ENCODE assay signal across 8 cellular contexts in genomic region chr9:27527702-27528277, GRCh38. TPM values are rescaled to one million over a fixed set of nuclear protein-coding genes. Genes with fewer than 3 reads are reported as not detected.
DNase-seq lines count a peak whose midpoint lies in the region; ATAC-seq and TF ChIP-seq lines count a peak whose summit lies in the region.

No MANE protein-coding gene starts in this region.

- DNase-seq in kidney epithelial cell (ENCODE audit: low read depth) = no peak
- DNase-seq in stimulated activated effector memory CD8-positive, alpha-beta T cell treated with anti-CD3 and anti-CD28 coated beads, Interleukin-12 subunit alpha, Interleukin-12 subunit beta, amount 100 ng/mL, for 72 hours (ENCODE audit: low spot score in 2 of 2) = no peak
- DNase-seq in inferior parietal cortex (ENCODE audit: extremely low spot score) = no peak
- no peak for DNase-seq in A172 (ENCODE audit: low spot score)
- DNase-seq in stimulated activated CD4-positive, alpha-beta T cell treated with anti-CD3 and anti-CD28 coated beads, Interleukin-15, amount 100 ng/mL, for 24 hours = no peak

- TF ChIP-seq CTCF in brain (conservative IDR thresholded peaks at IDR 0.05) (no peak), kidney epithelial cell (IDR thresholded peaks at IDR 0.05; ENCODE audit: insufficient read depth, low read length, poor library complexity, severe bottlenecking) (no peak)

- H3K4me3 Mint-ChIP-seq in brain = peak overlapping the region; percentile 92 to 96 (median 94)
- peak overlapping the region; percentile 82 for H3K4me3 Mint-ChIP-seq in stimulated activated effector memory CD8-positive, alpha-beta T cell treated with anti-CD3 and anti-CD28 coated beads, Interleukin-12 subunit alpha, Interleukin-12 subunit beta, amount 100 ng/mL, for 72 hours

- H3K4me3 ChIP-seq in kidney epithelial cell (ENCODE audit: low read depth, low read length) = peak overlapping the region; percentile 67

- peaks cover 16% of the 10 kb centered on the region for H3K36me3 Mint-ChIP-seq in brain
- no peaks in the 10 kb centered on the region for H3K36me3 Mint-ChIP-seq in stimulated activated effector memory CD8-positive, alpha-beta T cell treated with anti-CD3 and anti-CD28 coated beads, Interleukin-12 subunit alpha, Interleukin-12 subunit beta, amount 100 ng/mL, for 72 hours

- H3K4me1 Mint-ChIP-seq in brain = peaks cover 64% of the 10 kb centered on the region
- peaks cover 17% of the 10 kb centered on the region for H3K4me1 Mint-ChIP-seq in stimulated activated effector memory CD8-positive, alpha-beta T cell treated with anti-CD3 and anti-CD28 coated beads, Interleukin-12 subunit alpha, Interleukin-12 subunit beta, amount 100 ng/mL, for 72 hours

- H3K9me3 Mint-ChIP-seq in brain = no peaks in the 10 kb centered on the region
- no peaks in the 10 kb centered on the region for H3K9me3 Mint-ChIP-seq in stimulated activated effector memory CD8-positive, alpha-beta T cell treated with anti-CD3 and anti-CD28 coated beads, Interleukin-12 subunit alpha, Interleukin-12 subunit beta, amount 100 ng/mL, for 72 hours

- no peaks in the 10 kb centered on the region for H3K36me3 ChIP-seq in kidney epithelial cell (ENCODE audit: control insufficient read depth, insufficient read depth, low read length)

- ATAC-seq in HG02981 (IDR thresholded peaks at IDR 0.05; ENCODE audit: unreplicated experiment) = peak; percentile 0
- no peak for ATAC-seq in stimulated activated effector memory CD8-positive, alpha-beta T cell treated with anti-CD3 and anti-CD28 coated beads, Interleukin-12 subunit alpha, Interleukin-12 subunit beta, amount 100 ng/mL, for 72 hours
- ATAC-seq in HG02571 (IDR thresholded peaks at IDR 0.05; ENCODE audit: unreplicated experiment) = no peak

- no peaks in the 10 kb centered on the region for H3K27me3 ChIP-seq in kidney epithelial cell (ENCODE audit: control insufficient read depth, insufficient read depth, low read length)

- peaks cover 13% of the 10 kb centered on the region for H3K27me3 Mint-ChIP-seq in brain

- peak overlapping the region; percentile 86 to 96 (median 93) for H3K27ac Mint-ChIP-seq in brain
- H3K27ac Mint-ChIP-seq in stimulated activated effector memory CD8-positive, alpha-beta T cell treated with anti-CD3 and anti-CD28 coated beads, Interleukin-12 subunit alpha, Interleukin-12 subunit beta, amount 100 ng/mL, for 72 hours = peak overlapping the region; percentile 23

RNA-seq across cellular contexts. Expression of gene MOB3B, which starts 1.8 kb away (rescaled TPM):
- 4.4 TPM for polyA plus RNA-seq in brain (ENCODE audit: insufficient read depth, low read depth, low replicate concordance)
- 1.4 and 1.9 TPM in 2 replicates for total RNA-seq in kidney epithelial cell
- total RNA-seq in A172 (2014; rRNA removed; shearing (Covaris generic)) = 0.02 TPM in 1 of 2 replicates, not detected in the other

RNA-seq across cellular contexts. Expression of gene IFNK, which starts 3.7 kb away (rescaled TPM):
- polyA plus RNA-seq in brain (ENCODE audit: insufficient read depth, low read depth, low replicate concordance) = not detected
- not detected in 2 replicates for total RNA-seq in kidney epithelial cell
- not detected in 2 replicates for total RNA-seq in A172 (2014; rRNA removed; shearing (Covaris generic))

RNA-seq across cellular contexts. Expression of gene C9orf72, which starts 45.5 kb away (rescaled TPM):
- 12.3 TPM for polyA plus RNA-seq in brain (ENCODE audit: insufficient read depth, low read depth, low replicate concordance)
- total RNA-seq in kidney epithelial cell = 10.2 and 11.2 TPM in 2 replicates
- total RNA-seq in A172 (2014; rRNA removed; shearing (Covaris generic)) = 7.5 and 8.1 TPM in 2 replicates
